ENCODE assay signal across 19 cellular contexts in the genomic region with DNA sequence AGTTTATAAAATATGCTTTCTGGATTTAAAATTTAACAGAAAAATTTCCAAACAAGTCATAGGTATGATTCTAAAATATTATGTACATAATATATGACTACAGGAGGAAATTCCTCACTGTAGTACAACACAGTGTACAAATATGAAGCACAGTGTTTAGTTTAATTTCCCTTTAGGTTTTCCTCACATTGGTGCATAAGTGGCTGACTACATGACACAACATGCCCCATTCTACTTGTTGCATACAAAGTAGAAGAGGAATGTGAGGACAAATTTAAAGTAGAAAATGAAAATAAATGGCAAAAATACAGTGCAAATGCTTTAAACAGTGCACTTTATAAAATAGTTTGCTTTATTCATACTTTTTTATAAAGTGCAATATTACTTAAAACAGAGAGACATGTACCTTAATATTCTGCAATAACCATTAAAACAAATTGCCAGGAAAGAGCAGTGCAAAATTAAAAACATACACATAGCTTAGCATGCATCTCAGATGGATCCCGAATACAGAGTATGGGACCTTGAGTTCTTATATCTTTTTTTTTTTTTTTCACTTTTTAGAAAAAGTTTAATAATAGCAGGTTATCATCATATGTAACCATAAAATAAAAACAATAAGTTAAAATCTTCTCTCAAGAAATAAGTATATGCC.
"Had no signal": no experiment of that assay in that cellular context is flagged by ENCODE, and none has a peak within 500 bp of the region (broad histone marks: within the 10 kb centered on the region; RNA-seq: fewer than 3 reads in every experiment).

No MANE protein-coding gene starts in this region.

- H3K9me3 ChIP-seq: esophagus squamous epithelium, ovary, thyroid gland had no signal

- H3K4me1 ChIP-seq: thyroid gland had no signal

- H3K27ac ChIP-seq: ovary, thyroid gland, VCaP had no signal

- DNase-seq: activated CD4-positive, alpha-beta T cell treated with anti-CD3 and anti-CD28 coated beads for 1 hour; activated CD4-positive, alpha-beta T cell treated with anti-CD3 and anti-CD28 coated beads, Interleukin-2, amount 50 U/mL, for 4 hours; activated naive CD4-positive, alpha-beta T cell; activated naive CD8-positive, alpha-beta T cell treated with anti-CD3 and anti-CD28 coated beads, Interleukin-2, amount 10 ng/mL, durations not matched to agents 7 days and 5 days; activated T-cell treated with anti-CD3 and anti-CD28 coated beads for 4 hours; aorta; dorsolateral prefrontal cortex; esophagus squamous epithelium; immature natural killer cell; left cardiac atrium; ovary; stimulated activated CD4-positive, alpha-beta T cell treated with anti-CD3 and anti-CD28 coated beads, Interleukin-12 subunit alpha, Interleukin-12 subunit beta, amount 100 ng/mL, for 4 hours; T-helper 1 cell; T1000; thyroid gland had no signal

- H3K4me2 ChIP-seq: neural progenitor cell had no signal

- H3K4me3 ChIP-seq: dorsolateral prefrontal cortex, esophagus squamous epithelium, lung, neural progenitor cell, ovary, thyroid gland had no signal

- H3K27me3 Mint-ChIP-seq: activated naive CD8-positive, alpha-beta T cell treated with anti-CD3 and anti-CD28 coated beads, Interleukin-2, amount 10 ng/mL, durations not matched to agents 7 days and 5 days had no signal

- H3K27me3 ChIP-seq: dorsolateral prefrontal cortex, esophagus squamous epithelium, neural progenitor cell, ovary, thyroid gland had no signal

- H2AFZ ChIP-seq: neural progenitor cell had no signal

- H3K27ac Mint-ChIP-seq: activated naive CD8-positive, alpha-beta T cell treated with anti-CD3 and anti-CD28 coated beads, Interleukin-2, amount 10 ng/mL, durations not matched to agents 7 days and 5 days; immature natural killer cell; neural progenitor cell; stimulated activated effector memory CD8-positive, alpha-beta T cell treated with anti-CD3 and anti-CD28 coated beads, Interleukin-12 subunit alpha, Interleukin-12 subunit beta, amount 100 ng/mL, for 72 hours had no signal

- H3K36me3 ChIP-seq: neural progenitor cell, ovary had no signal

- ATAC-seq: stimulated activated effector memory CD8-positive, alpha-beta T cell treated with anti-CD3 and anti-CD28 coated beads, Interleukin-12 subunit alpha, Interleukin-12 subunit beta, amount 100 ng/mL, for 72 hours had no signal

- H3K9me3 Mint-ChIP-seq: activated naive CD8-positive, alpha-beta T cell treated with anti-CD3 and anti-CD28 coated beads, Interleukin-2, amount 10 ng/mL, durations not matched to agents 7 days and 5 days; immature natural killer cell; neural progenitor cell; stimulated activated effector memory CD8-positive, alpha-beta T cell treated with anti-CD3 and anti-CD28 coated beads, Interleukin-12 subunit alpha, Interleukin-12 subunit beta, amount 100 ng/mL, for 72 hours had no signal

- H3K4me3 Mint-ChIP-seq: activated naive CD8-positive, alpha-beta T cell treated with anti-CD3 and anti-CD28 coated beads, Interleukin-2, amount 10 ng/mL, durations not matched to agents 7 days and 5 days; immature natural killer cell; neural progenitor cell; stimulated activated effector memory CD8-positive, alpha-beta T cell treated with anti-CD3 and anti-CD28 coated beads, Interleukin-12 subunit alpha, Interleukin-12 subunit beta, amount 100 ng/mL, for 72 hours had no signal

- H3K9ac ChIP-seq: neural progenitor cell had no signal
